In genomic region chr12:113905829-113906228, GRCh38 we compare ENCODE assay signal across 23 cellular contexts.
"Had no signal": no experiment of that assay in that cellular context is flagged by ENCODE, and none has a peak within 500 bp of the region (broad histone marks: within the 10 kb centered on the region; RNA-seq: fewer than 3 reads in every experiment).

No MANE protein-coding gene starts in this region.

- H3K9me3 Mint-ChIP-seq: effector memory CD8-positive, alpha-beta T cell; endodermal cell had no signal

- H3K27ac Mint-ChIP-seq: effector memory CD8-positive, alpha-beta T cell; endodermal cell; mesothelial cell of epicardium had no signal

- H3K4me3 Mint-ChIP-seq: effector memory CD8-positive, alpha-beta T cell; endodermal cell; mesothelial cell of epicardium had no signal

- H3K27ac ChIP-seq: coronary artery, epithelial cell of prostate, esophagus squamous epithelium, gastrocnemius medialis, heart right ventricle, left lung, lower lobe of right lung had no signal

- ATAC-seq: effector memory CD8-positive, alpha-beta T cell; esophagus mucosa; gastrocnemius medialis; heart right ventricle; left cardiac atrium; left lung; left ventricle myocardium superior; lower lobe of right lung; mucosa of descending colon had no signal

- H3K9me3 ChIP-seq: esophagus squamous epithelium, gastrocnemius medialis, left lung, lower lobe of right lung, mucosa of descending colon had no signal

- H3K27me3 Mint-ChIP-seq: effector memory CD8-positive, alpha-beta T cell had no signal

- DNase-seq: dermis blood vessel endothelial cell; effector CD8-positive, alpha-beta T cell; effector memory CD8-positive, alpha-beta T cell; endodermal cell; erythroblast; esophagus squamous epithelium; foreskin fibroblast; foreskin melanocyte; gastrocnemius medialis; glutamatergic neuron; head of caudate nucleus; heart right ventricle; hippocampal formation; left cardiac atrium; left lung; left ventricle myocardium superior; lower lobe of right lung; mesenchymal stem cell; mucosa of descending colon had no signal

- H3K27me3 ChIP-seq: esophagus squamous epithelium, gastrocnemius medialis, heart right ventricle, left lung had no signal

- H3K4me1 Mint-ChIP-seq: mesothelial cell of epicardium had no signal

- H3K4me1 ChIP-seq: gastrocnemius medialis, left lung, lower lobe of right lung had no signal

- H3K4me3 ChIP-seq: coronary artery, esophagus squamous epithelium, gastrocnemius medialis, heart right ventricle, left lung, lower lobe of right lung, mucosa of descending colon had no signal
